In genomic region chr4:80986021-80986420, GRCh38 we compare ENCODE assay signal across 9 cellular contexts. TPM values are rescaled to one million over a fixed set of nuclear protein-coding genes. Genes with fewer than 3 reads are reported as not detected.
"Had no signal": no experiment of that assay in that cellular context is flagged by ENCODE, and none has a peak within 500 bp of the region (broad histone marks: within the 10 kb centered on the region; RNA-seq: fewer than 3 reads in every experiment).

No MANE protein-coding gene starts in this region.

- H3K4me3 Mint-ChIP-seq: GM23338, H9, HFFc6 had no signal

- H3K9me3 Mint-ChIP-seq: H9, HFFc6 had no signal

- ATAC-seq: GM23338, HCT116 had no signal

- DNase-seq: GM23248, GOT3, H7, H9, HCEC 1CT, HFFc6 had no signal

- H3K9ac ChIP-seq: GM23248 had no signal

- H2AFZ ChIP-seq: GM23248, GM23338 had no signal

- H3K27ac Mint-ChIP-seq: GM23338, H9, HFFc6 had no signal

- H3K9me3 ChIP-seq: HAP-1 had no signal

- H3K36me3 ChIP-seq: HAP-1 had no signal

- H3K27ac ChIP-seq: GM23248 had no signal

- H3K4me2 ChIP-seq: GM23338 had no signal

- H3K4me3 ChIP-seq: GM23248, GM23338, HAP-1 had no signal

- H3K4me1 ChIP-seq: HAP-1 had no signal

RNA-seq across cellular contexts. Expression of gene BMP3, which starts 44.5 kb away (rescaled TPM):
- polyA plus RNA-seq: GM23248, GM23338 had no signal
